Comparison of ENCODE assay signal across 19 cellular contexts in genomic region chr5:159712672-159713071, GRCh38.
"Had no signal": no experiment of that assay in that cellular context is flagged by ENCODE, and none has a peak within 500 bp of the region (broad histone marks: within the 10 kb centered on the region; RNA-seq: fewer than 3 reads in every experiment).

No MANE protein-coding gene starts in this region.

- H3K4me1 ChIP-seq: adrenal gland, body of pancreas, left lung, pancreas, sigmoid colon, upper lobe of right lung had no signal

- DNase-seq: activated CD4-positive, alpha-beta T cell treated with anti-CD3 and anti-CD28 coated beads, Interleukin-2, amount 10 ng/mL, durations not matched to agents 7 days and 5 days; activated effector memory CD4-positive, alpha-beta T cell treated with Interleukin-2 at 50 U/mL for 16 hours; activated naive CD4-positive, alpha-beta T cell treated with anti-CD3 and anti-CD28 coated beads, Interleukin-2, amount 50 U/mL, for 16 hours; adrenal gland; body of pancreas; cortex of kidney; effector memory CD4-positive, alpha-beta T cell; islet precursor cell; left lung; mammary epithelial cell; mucosa of descending colon; naive thymus-derived CD4-positive, alpha-beta T cell; pancreas; sigmoid colon; T-helper 9 cell; upper lobe of right lung had no signal

- ATAC-seq: body of pancreas; left lung; mucosa of descending colon; naive thymus-derived CD4-positive, alpha-beta T cell; pancreas; stimulated activated effector memory CD8-positive, alpha-beta T cell treated with anti-CD3 and anti-CD28 coated beads, Interleukin-12 subunit alpha, Interleukin-12 subunit beta, amount 100 ng/mL, for 72 hours; upper lobe of right lung had no signal

- H3K27me3 ChIP-seq: adrenal gland, body of pancreas, left lung, pancreas, sigmoid colon, upper lobe of right lung had no signal

- H3K27ac Mint-ChIP-seq: activated CD4-positive, alpha-beta T cell treated with anti-CD3 and anti-CD28 coated beads, Interleukin-2, amount 10 ng/mL, durations not matched to agents 7 days and 5 days; naive thymus-derived CD4-positive, alpha-beta T cell; stimulated activated effector memory CD8-positive, alpha-beta T cell treated with anti-CD3 and anti-CD28 coated beads, Interleukin-12 subunit alpha, Interleukin-12 subunit beta, amount 100 ng/mL, for 72 hours had no signal

- H3K4me3 Mint-ChIP-seq: activated CD4-positive, alpha-beta T cell treated with anti-CD3 and anti-CD28 coated beads, Interleukin-2, amount 10 ng/mL, durations not matched to agents 7 days and 5 days; central memory CD8-positive, alpha-beta T cell; naive thymus-derived CD4-positive, alpha-beta T cell; stimulated activated effector memory CD8-positive, alpha-beta T cell treated with anti-CD3 and anti-CD28 coated beads, Interleukin-12 subunit alpha, Interleukin-12 subunit beta, amount 100 ng/mL, for 72 hours had no signal

- H3K4me3 ChIP-seq: adrenal gland, body of pancreas, left lung, mucosa of descending colon, pancreas, sigmoid colon, thoracic aorta, upper lobe of right lung had no signal

- H3K27ac ChIP-seq: adrenal gland, body of pancreas, left lung, pancreas, sigmoid colon, thoracic aorta, upper lobe of right lung had no signal

- H3K36me3 ChIP-seq: adrenal gland, left lung, pancreas, sigmoid colon, thoracic aorta, upper lobe of right lung had no signal

- H3K9me3 ChIP-seq: adrenal gland, body of pancreas, pancreas, upper lobe of right lung had no signal

- H3K4me1 Mint-ChIP-seq: activated CD4-positive, alpha-beta T cell treated with anti-CD3 and anti-CD28 coated beads, Interleukin-2, amount 10 ng/mL, durations not matched to agents 7 days and 5 days; central memory CD8-positive, alpha-beta T cell; naive thymus-derived CD4-positive, alpha-beta T cell; stimulated activated effector memory CD8-positive, alpha-beta T cell treated with anti-CD3 and anti-CD28 coated beads, Interleukin-12 subunit alpha, Interleukin-12 subunit beta, amount 100 ng/mL, for 72 hours had no signal

- H3K36me3 Mint-ChIP-seq: stimulated activated effector memory CD8-positive, alpha-beta T cell treated with anti-CD3 and anti-CD28 coated beads, Interleukin-12 subunit alpha, Interleukin-12 subunit beta, amount 100 ng/mL, for 72 hours had no signal

- H3K9me3 Mint-ChIP-seq: stimulated activated effector memory CD8-positive, alpha-beta T cell treated with anti-CD3 and anti-CD28 coated beads, Interleukin-12 subunit alpha, Interleukin-12 subunit beta, amount 100 ng/mL, for 72 hours had no signal
